Comparison of ENCODE assay signal across 1 cellular context in genomic region chr6:35739645-35740517, GRCh38.
TF ChIP-seq lines count a peak whose summit lies in the region.

No MANE protein-coding gene starts in this region.

TF ChIP-seq in endothelial cell of umbilical vein, 7 proteins besides CTCF, POLR2A, EP300 and RAD21:
- TF ChIP-seq MAX (IDR thresholded peaks at IDR 0.05; ENCODE audit: insufficient read depth, insufficient read length) (no peak), GATA2 (IDR thresholded peaks at IDR 0.05; ENCODE audit: insufficient read depth, insufficient read length, low read depth, low read length) (no peak), FOS (IDR thresholded peaks at IDR 0.05; ENCODE audit: borderline replicate concordance, insufficient read depth, low read length) (no peak), JUN (IDR thresholded peaks at IDR 0.05; ENCODE audit: borderline replicate concordance, insufficient read depth, insufficient read length, low read depth) (no peak), MYC (IDR thresholded peaks at IDR 0.05; ENCODE audit: low read depth, low read length) (no peak), POLR2AphosphoS5 (IDR thresholded peaks at IDR 0.05; ENCODE audit: insufficient read depth, low read depth, low read length) (no peak), EZH2 (IDR thresholded peaks at IDR 0.05; ENCODE audit: borderline replicate concordance, low read depth, low read length, severe bottlenecking) (no peak)
